Comparison of ENCODE assay signal across 29 cellular contexts in genomic region chr5:139772927-139773690, GRCh38. TPM values are rescaled to one million over a fixed set of nuclear protein-coding genes. Genes with fewer than 3 reads are reported as not detected.
"Had no signal": no experiment of that assay in that cellular context is flagged by ENCODE, and none has a peak within 500 bp of the region (broad histone marks: within the 10 kb centered on the region; RNA-seq: fewer than 3 reads in every experiment).

No MANE protein-coding gene starts in this region.

- ATAC-seq: activated T-cell treated with anti-CD3 and anti-CD28 coated beads, Interleukin-2, amount 50 U/mL, for 72 hours; esophagus mucosa; WTC11 had no signal

- H3K27me3 ChIP-seq: brain microvascular endothelial cell, dorsolateral prefrontal cortex had no signal

- H3K36me3 Mint-ChIP-seq: activated naive CD8-positive, alpha-beta T cell; WTC11 had no signal

- DNase-seq: activated CD4-positive, alpha-beta memory T cell treated with anti-CD3 and anti-CD28 coated beads, Interleukin-2, amount 10 ng/mL, durations not matched to agents 7 days and 5 days; activated CD4-positive, alpha-beta T cell treated with anti-CD3 and anti-CD28 coated beads for 1 hour; activated CD4-positive, alpha-beta T cell treated with anti-CD3 and anti-CD28 coated beads for 4 hours; activated CD4-positive, alpha-beta T cell treated with anti-CD3 and anti-CD28 coated beads, Interleukin-2, amount 10 ng/mL, durations not matched to agents 7 days and 5 days; activated CD4-positive, alpha-beta T cell treated with anti-CD3 and anti-CD28 coated beads, Interleukin-2, amount 50 U/mL, for 4 hours; activated CD8-positive, alpha-beta memory T cell treated with anti-CD3 and anti-CD28 coated beads, Interleukin-2, amount 50 U/mL, for 48 hours; activated gamma-delta T cell treated with Interleukin-2 at 50 U/mL for 16 hours; activated naive CD4-positive, alpha-beta T cell treated with anti-CD3 and anti-CD28 coated beads, Interleukin-2, amount 50 U/mL, for 16 hours; activated naive CD4-positive, alpha-beta T cell treated with Interleukin-2 at 50 U/mL for 16 hours; activated T-cell treated with anti-CD3 and anti-CD28 coated beads for 4 hours; activated T-cell treated with anti-CD3 and anti-CD28 coated beads, Interleukin-2, amount 50 U/mL, for 24 hours; activated T-cell treated with anti-CD3 and anti-CD28 coated beads, Interleukin-2, amount 50 U/mL, for 72 hours; amniotic stem cell; anterior cingulate cortex; brain microvascular endothelial cell; dorsolateral prefrontal cortex; effector memory CD4-positive, alpha-beta T cell; endodermal cell; foreskin fibroblast; head of caudate nucleus; T-helper 2 cell had no signal

- H3K36me3 ChIP-seq: brain microvascular endothelial cell had no signal

- H3K4me1 Mint-ChIP-seq: endodermal cell had no signal

- H3K4me3 Mint-ChIP-seq: activated CD4-positive, alpha-beta memory T cell treated with anti-CD3 and anti-CD28 coated beads, Interleukin-2, amount 10 ng/mL, durations not matched to agents 7 days and 5 days; activated CD4-positive, alpha-beta T cell treated with anti-CD3 and anti-CD28 coated beads, Interleukin-2, amount 10 ng/mL, durations not matched to agents 7 days and 5 days; activated naive CD8-positive, alpha-beta T cell; activated T-cell treated with anti-CD3 and anti-CD28 coated beads, Interleukin-2, amount 50 U/mL, for 24 hours; activated T-cell treated with anti-CD3 and anti-CD28 coated beads, Interleukin-2, amount 50 U/mL, for 72 hours; central memory CD8-positive, alpha-beta T cell; dendritic cell treated with granulocyte-macrophage colony-stimulating factor and Interleukin-4, amounts not matched to agents 40 ng/mL and 50 ng/mL, for 4 days; endodermal cell; WTC11 had no signal

- H3K9me3 Mint-ChIP-seq: activated CD4-positive, alpha-beta memory T cell treated with anti-CD3 and anti-CD28 coated beads, Interleukin-2, amount 10 ng/mL, durations not matched to agents 7 days and 5 days; activated CD4-positive, alpha-beta T cell treated with anti-CD3 and anti-CD28 coated beads, Interleukin-2, amount 10 ng/mL, durations not matched to agents 7 days and 5 days; activated T-cell treated with anti-CD3 and anti-CD28 coated beads, Interleukin-2, amount 50 U/mL, for 24 hours; activated T-cell treated with anti-CD3 and anti-CD28 coated beads, Interleukin-2, amount 50 U/mL, for 72 hours; central memory CD8-positive, alpha-beta T cell; dendritic cell treated with granulocyte-macrophage colony-stimulating factor and Interleukin-4, amounts not matched to agents 40 ng/mL and 50 ng/mL, for 4 days; endodermal cell; WTC11 had no signal

- H3K4me3 ChIP-seq: coronary artery, dorsolateral prefrontal cortex had no signal

- H3K27ac Mint-ChIP-seq: activated CD4-positive, alpha-beta memory T cell treated with anti-CD3 and anti-CD28 coated beads, Interleukin-2, amount 10 ng/mL, durations not matched to agents 7 days and 5 days; activated CD4-positive, alpha-beta T cell treated with anti-CD3 and anti-CD28 coated beads, Interleukin-2, amount 10 ng/mL, durations not matched to agents 7 days and 5 days; activated naive CD8-positive, alpha-beta T cell; activated T-cell treated with anti-CD3 and anti-CD28 coated beads, Interleukin-2, amount 50 U/mL, for 24 hours; activated T-cell treated with anti-CD3 and anti-CD28 coated beads, Interleukin-2, amount 50 U/mL, for 72 hours; endodermal cell; WTC11 had no signal

- H3K27ac ChIP-seq: brain microvascular endothelial cell, coronary artery, dorsolateral prefrontal cortex, VCaP had no signal

RNA-seq across cellular contexts. Expression of gene PSD2, which starts 22.5 kb away (rescaled TPM):
- total RNA-seq: activated CD4-positive, alpha-beta memory T cell treated with anti-CD3 and anti-CD28 coated beads, Interleukin-2, amount 10 ng/mL, durations not matched to agents 7 days and 5 days; activated CD4-positive, alpha-beta T cell treated with anti-CD3 and anti-CD28 coated beads, Interleukin-2, amount 10 ng/mL, durations not matched to agents 7 days and 5 days; activated T-cell treated with anti-CD3 and anti-CD28 coated beads, Interleukin-2, amount 50 U/mL, for 72 hours; epithelial cell of proximal tubule; esophagus mucosa had no signal
